ENCODE assay signal across 17 cellular contexts in genomic region chr5:132296412-132297001, GRCh38. TPM values are rescaled to one million over a fixed set of nuclear protein-coding genes. Genes with fewer than 3 reads are reported as not detected.
DNase-seq lines count a peak whose midpoint lies in the region; ATAC-seq and TF ChIP-seq lines count a peak whose summit lies in the region.
"Had no signal": no experiment of that assay in that cellular context is flagged by ENCODE, and none has a peak within 500 bp of the region (broad histone marks: within the 10 kb centered on the region; RNA-seq: fewer than 3 reads in every experiment).

No MANE protein-coding gene starts in this region.

- H3K36me3 ChIP-seq in BLaER1 treated with 17β-estradiol and CSF1 and Interleukin-3, amounts not matched to agents 10 nM and 100 nM, result peaks cover 0 to 29% (median 0%) of the 10 kb centered on the region in 11 experiments; a peak in 10 of 22 replicates
- H3K36me3 ChIP-seq in HCT116 (ENCODE audit: control insufficient read depth in 1 of 2, insufficient read depth in 2 of 2, low read length in 2 of 2), result no peaks in the 10 kb centered on the region

- H3K9me2 ChIP-seq in HCT116 (ENCODE audit: insufficient read depth), result no peaks in the 10 kb centered on the region

- POLR2A ChIA-PET in HCT116 (lab: Charles Lee), result no interaction called here

- peak overlapping the region in 9 of 10 experiments; percentile 29 to 95 (median 83); a peak in 16 of 20 replicates for H3K4me3 ChIP-seq in BLaER1 treated with 17β-estradiol and CSF1 and Interleukin-3, amounts not matched to agents 10 nM and 100 nM
- H3K4me3 ChIP-seq in HCT116 (replicated peaks in 1 of 2; ENCODE audit: low read depth in 1 of 2, low read length in 2 of 2) (no peak overlapping the region), cardiac fibroblast (replicated peaks in 1 of 2; ENCODE audit: low read depth in 2 of 2, low read length in 2 of 2) (peak overlapping the region in 1 of 2 donors; percentile 71)
- H3K4me3 ChIP-seq: mucosa of descending colon had no signal

- BruUV-seq in HCT116 (replicated peaks; lab: Mats Ljungman, UMichigan), result TSS peak; percentile 24

- DNase-seq in HCT116 (ENCODE audit: low read depth, low spot score), result no peak
- DNase-seq in cardiac fibroblast (ENCODE audit: low read depth in 2 of 2), result peak; percentile 81
- no peak for DNase-seq in neural crest cell (ENCODE audit: low read depth, low spot score)
- DNase-seq in NCI-H446 treated with DMSO at 0.1 percent for 48 hours (lab: John Stamatoyannopoulos, UW), result no peak
- DNase-seq in NCI-H2107 (lab: John Stamatoyannopoulos, UW), result no peak
- no peak for DNase-seq in RPMI8226
- DNase-seq: activated CD4-positive, alpha-beta T cell treated with anti-CD3 and anti-CD28 coated beads for 48 hours; amniotic stem cell; CD4-positive, alpha-beta memory T cell; effector CD4-positive, alpha-beta T cell; mucosa of descending colon; NCI-H1436 treated with DMSO at 0.1 percent for 48 hours; NCI-H526; stimulated activated CD4-positive, alpha-beta T cell treated with anti-CD3 and anti-CD28 coated beads, Interleukin-4, amount 100 ng/mL, for 24 hours had no signal

- no peak for TF ChIP-seq RAD21 in HCT116 (IDR thresholded peaks at IDR 0.05; ENCODE audit: low read depth)

- H3K4me2 ChIP-seq in BLaER1 treated with 17β-estradiol and CSF1 and Interleukin-3, amounts not matched to agents 10 nM and 100 nM, result peak overlapping the region; percentile 91 to 100 (median 96)
- H3K4me2 ChIP-seq in HCT116 (ENCODE audit: low read length), result no peak overlapping the region

- H3K9me3 Mint-ChIP-seq in neural crest cell, result no peaks in the 10 kb centered on the region
- H3K9me3 Mint-ChIP-seq: activated T-helper 1 cell treated with anti-CD3 and anti-CD28 coated beads, Interleukin-12 subunit alpha, Interleukin-12 subunit beta, Interleukin-2, Interleukin-4 antibody, amounts not matched to agents 30 ng/mL and 10 ng/mL and 1 ng/mL, durations not matched to agents 14 hours and 24 hours and 36 hours; CD4-positive, alpha-beta memory T cell had no signal

- H3K79me2 ChIP-seq in HCT116 (ENCODE audit: insufficient read depth, low read length), result no peaks in the 10 kb centered on the region

- intact Hi-C loops in HCT116 (cut with micrococcal nuclease), result loop anchor here (10.0 kb wide), 1 partner anchor 198 kb away; the partner anchor contains the start of gene IRF1

- H3K27me3 ChIP-seq in BLaER1 treated with 17β-estradiol and CSF1 and Interleukin-3, amounts not matched to agents 10 nM and 100 nM, result peaks cover 0 to 17% (median 0%) of the 10 kb centered on the region in 11 experiments; a peak in 7 of 22 replicates
- no peaks in the 10 kb centered on the region for H3K27me3 ChIP-seq in HCT116 (ENCODE audit: insufficient read depth, low read length)

- CTCF ChIA-PET in HCT116 (lab: Charles Lee), result interaction anchor here (1.2 kb wide), 1 partner anchor 58 kb away, joined by 3 read pairs; no protein-coding TSS in a partner anchor

- peak overlapping the region; percentile 14 for H3K4me3 Mint-ChIP-seq in neural crest cell

- H2AFZ ChIP-seq in HCT116 (ENCODE audit: low read depth, low read length, poor library complexity, severe bottlenecking), result no peak overlapping the region

- no peaks in the 10 kb centered on the region for H3K36me3 Mint-ChIP-seq in neural crest cell (ENCODE audit: low read depth)

- no peak overlapping the region for H3K27ac Mint-ChIP-seq in neural crest cell (ENCODE audit: unreplicated experiment)

- peak overlapping the region in 9 of 11 experiments; percentile 83 to 98 (median 91); a peak in 18 of 22 replicates for H3K9ac ChIP-seq in BLaER1 treated with 17β-estradiol and CSF1 and Interleukin-3, amounts not matched to agents 10 nM and 100 nM
- H3K9ac ChIP-seq in HCT116 (ENCODE audit: low read length), result no peak overlapping the region

- H4K20me1 ChIP-seq in BLaER1 treated with 17β-estradiol and CSF1 and Interleukin-3, amounts not matched to agents 10 nM and 100 nM, result peaks cover 0 to 73% (median 25%) of the 10 kb centered on the region in 11 experiments; a peak in 18 of 22 replicates
- no peaks in the 10 kb centered on the region for H4K20me1 ChIP-seq in HCT116 (ENCODE audit: insufficient read depth)

- peak overlapping the region in 9 of 11 experiments; percentile 90 to 98 (median 96); a peak in 18 of 22 replicates for H3K27ac ChIP-seq in BLaER1 treated with 17β-estradiol and CSF1 and Interleukin-3, amounts not matched to agents 10 nM and 100 nM
- H3K27ac ChIP-seq in HCT116 (ENCODE audit: low read depth, low read length), result no peak overlapping the region

- H3K9me3 ChIP-seq in BLaER1 treated with 17β-estradiol and CSF1 and Interleukin-3, amounts not matched to agents 10 nM and 100 nM (replicated peaks in 1 of 11), result no peaks in the 10 kb centered on the region
- H3K9me3 ChIP-seq in HCT116 (ENCODE audit: control insufficient read depth in 1 of 2, insufficient read depth in 1 of 2, low read depth in 1 of 2, low read length in 2 of 2), result no peaks in the 10 kb centered on the region
- H3K9me3 ChIP-seq: mucosa of descending colon had no signal

- no peak for TF ChIP-seq POLR2A in HCT116 (IDR thresholded peaks at IDR 0.05; ENCODE audit: borderline replicate concordance, extremely low read depth, insufficient read depth, insufficient read length)

- TF ChIP-seq CTCF in HCT116 (IDR thresholded peaks at IDR 0.05 in 2 of 3, conservative IDR thresholded peaks at IDR 0.05 in 1 of 3; ENCODE audit: borderline replicate concordance in 1 of 3, insufficient read depth in 1 of 3, low read depth in 2 of 3, low read length in 2 of 3) (no peak), cardiac fibroblast (IDR thresholded peaks at IDR 0.05; ENCODE audit: low read depth, low read length) (no peak), neural crest cell (conservative IDR thresholded peaks at IDR 0.05) (no peak)

- H3K27me3 Mint-ChIP-seq in neural crest cell (ENCODE audit: low read depth), result peaks cover 26% of the 10 kb centered on the region

- RAD21 ChIA-PET in HCT116 (lab: Charles Lee; ENCODE audit: low non-redundant PET in 1 of 2, low total read pairs in 2 of 2, uncharacterized antibody in 2 of 2, unreplicated experiment in 2 of 2), result no interaction called here

- H3K4me1 ChIP-seq in BLaER1 treated with 17β-estradiol and CSF1 and Interleukin-3, amounts not matched to agents 10 nM and 100 nM, result peaks cover 38 to 77% (median 56%) of the 10 kb centered on the region in 10 experiments
- peaks cover 14 to 37% of the 10 kb centered on the region in 2 experiments for H3K4me1 ChIP-seq in HCT116 (ENCODE audit: control insufficient read depth in 1 of 2, insufficient read depth in 2 of 2, low read length in 2 of 2)

- peaks cover 17% of the 10 kb centered on the region for H3K4me1 Mint-ChIP-seq in neural crest cell

- ATAC-seq in HCT116 (no peak), GM19455 (IDR thresholded peaks at IDR 0.05; ENCODE audit: unreplicated experiment) (no peak)
- ATAC-seq: mucosa of descending colon had no signal

TF ChIP-seq in HCT116, 20 proteins besides CTCF, POLR2A, EP300 and RAD21:
- no peak for TF ChIP-seq ZFX (IDR thresholded peaks at IDR 0.05)
TF ChIP-seq in HCT116: peak in this region for 0.

RNA-seq across cellular contexts. Expression of gene SLC22A4, which starts 2.3 kb away (rescaled TPM):
- total RNA-seq in HCT116 (2021; ENCODE audit: unreplicated experiment) (0.59 TPM), neural crest cell (0.47 and 0.68 TPM in 2 replicates)
- polyA plus RNA-seq in HCT116 (2012), result 0.26 and 0.34 TPM in 2 replicates
- polyA plus RNA-seq: CD4-positive, alpha-beta memory T cell had no signal

RNA-seq across cellular contexts. Expression of gene PDLIM4, which starts 39.0 kb away (rescaled TPM):
- total RNA-seq in HCT116 (2021; ENCODE audit: unreplicated experiment) (not detected), neural crest cell (37.4 and 38.0 TPM in 2 replicates)
- polyA plus RNA-seq in HCT116 (2012), result 0.12 and 0.30 TPM in 2 replicates
- total RNA-seq: CD4-positive, alpha-beta memory T cell had no signal
- polyA plus RNA-seq: CD4-positive, alpha-beta memory T cell had no signal

Comparison
In these comparisons a context has a peak if more than half of its experiments do, and no peak if none do; other contexts are left out.
1. H3K4me3 ChIP-seq: peak in BLaER1 treated with 17β-estradiol and CSF1 and Interleukin-3, amounts not matched to agents 10 nM and 100 nM (9 of 10); none in HCT116 (0 of 2).
2. DNase-seq: peak in cardiac fibroblast (2 of 2); none in HCT116 (single experiment), neural crest cell (single experiment), NCI-H446 treated with DMSO at 0.1 percent for 48 hours (single experiment), NCI-H2107 (single experiment) and RPMI8226 (single experiment).
3. RNA of gene PDLIM4, which starts 39.0 kb away (total RNA-seq): 37.4 to 38.0 TPM in neural crest cell; not detected in HCT116 (single experiment); every median in the first group is over 10 times any median in the second.